Comparison of ENCODE assay signal across 1 cellular context in genomic region chr3:126256256-126256655, GRCh38.
TF ChIP-seq lines count a peak whose summit lies in the region.

No MANE protein-coding gene starts in this region.

TF ChIP-seq in HepG2, 621 proteins besides CTCF, POLR2A, EP300 and RAD21 (continued from another document):
- no peak for TF ChIP-seq ZBTB4 (CRISPR knock-in tag; IDR thresholded peaks at IDR 0.05; ENCODE audit: borderline replicate concordance)
- no peak for TF ChIP-seq NONO (IDR thresholded peaks at IDR 0.05)
- no peak for TF ChIP-seq NONO (CRISPR knock-in tag; conservative IDR thresholded peaks at IDR 0.05)
- TF ChIP-seq NFIB (CRISPR knock-in tag; IDR thresholded peaks at IDR 0.05; ENCODE audit: borderline replicate concordance), result no peak
- no peak for TF ChIP-seq ZNF225 (CRISPR knock-in tag; IDR thresholded peaks at IDR 0.05)
TF ChIP-seq in HepG2: peak in this region for 0.
